13 cellular contexts compared by ENCODE assay signal in genomic region chr1:61054636-61055035, GRCh38. TPM values are rescaled to one million over a fixed set of nuclear protein-coding genes. Genes with fewer than 3 reads are reported as not detected.
DNase-seq lines count a peak whose midpoint lies in the region; ATAC-seq and TF ChIP-seq lines count a peak whose summit lies in the region.
"Had no signal": no experiment of that assay in that cellular context is flagged by ENCODE, and none has a peak within 500 bp of the region (broad histone marks: within the 10 kb centered on the region; RNA-seq: fewer than 3 reads in every experiment).

No MANE protein-coding gene starts in this region.

- peaks cover 29% of the 10 kb centered on the region for H3K4me1 Mint-ChIP-seq in Calu3 (ENCODE audit: low read depth, unreplicated experiment)
- H3K4me1 Mint-ChIP-seq in WTC11, result peaks cover 72% of the 10 kb centered on the region
- peaks cover 19% of the 10 kb centered on the region for H3K4me1 Mint-ChIP-seq in T-helper 2 cell treated with Interferon-gamma antibody and Interleukin-4, amounts not matched to agents 5 μg/mL and 100 μg/mL, for 36 hours (ENCODE audit: low read depth)

- DNase-seq in Calu3 (no peak), WTC11 (ENCODE audit: low spot score) (no peak)
- DNase-seq in T-helper 2 cell treated with Interferon-gamma antibody and Interleukin-4, amounts not matched to agents 5 μg/mL and 100 μg/mL, for 36 hours (ENCODE audit: low spot score), result no peak
- DNase-seq: activated T-cell treated with anti-CD3 and anti-CD28 coated beads, Interleukin-2, amount 50 U/mL, for 4 hours; HCEC 1CT; SIG-M5; stimulated activated CD4-positive, alpha-beta T cell treated with anti-CD3 and anti-CD28 coated beads, Interleukin-1b, Interleukin-23, amount 100 ng/mL, for 48 hours; stimulated activated naive CD4-positive, alpha-beta T cell treated with Interleukin-2 at 50 U/mL for 16 hours had no signal

- H3K36me3 ChIP-seq in skeletal muscle tissue (ENCODE audit: control insufficient read depth in 3 of 3, insufficient read depth in 3 of 3, low read length in 3 of 3), result no peaks in the 10 kb centered on the region

- H3K9me3 Mint-ChIP-seq in Calu3 (ENCODE audit: low read depth, unreplicated experiment), result no peaks in the 10 kb centered on the region
- no peaks in the 10 kb centered on the region for H3K9me3 Mint-ChIP-seq in WTC11
- no peaks in the 10 kb centered on the region for H3K9me3 Mint-ChIP-seq in T-helper 2 cell treated with Interferon-gamma antibody and Interleukin-4, amounts not matched to agents 5 μg/mL and 100 μg/mL, for 36 hours
- H3K9me3 Mint-ChIP-seq: activated T-cell treated with anti-CD3 and anti-CD28 coated beads, Interleukin-2, amount 50 U/mL, for 4 hours had no signal

- TF ChIP-seq CTCF in Calu3 (IDR thresholded peaks at IDR 0.05; ENCODE audit: unreplicated experiment) (no peak), WTC11 (IDR thresholded peaks at IDR 0.05) (no peak)

- H3K4me3 ChIP-seq in iPS-18c (ENCODE audit: insufficient read depth, low read depth, low read length) (0 out of 2 replicates have a peak overlapping the region, but pooled peaks have one; percentile 41), skeletal muscle tissue (ENCODE audit: low read length in 3 of 3) (peak overlapping the region; percentile 76 to 84 (median 77))

- no peaks in the 10 kb centered on the region for H3K27me3 ChIP-seq in skeletal muscle tissue (ENCODE audit: control insufficient read depth in 3 of 3, insufficient read depth in 3 of 3, low read length in 3 of 3)

- POLR2A ChIA-PET in WTC11 (lab: Charles Lee), result interaction anchor here (0.6 to 1.2 kb wide), 2 partner anchors 23 kb away, joined by 3 read pairs; no protein-coding TSS in a partner anchor

- intact Hi-C loops in Calu3 (cut with micrococcal nuclease; ENCODE audit: unreplicated experiment), result loop anchor here (5.0 kb wide), 2 partner anchors 398 to 533 kb away; no protein-coding TSS in a partner anchor

- H3K36me3 Mint-ChIP-seq in Calu3 (ENCODE audit: insufficient read depth, unreplicated experiment) (peaks cover 41% of the 10 kb centered on the region), WTC11 (no peaks in the 10 kb centered on the region)
- H3K36me3 Mint-ChIP-seq in T-helper 2 cell treated with Interferon-gamma antibody and Interleukin-4, amounts not matched to agents 5 μg/mL and 100 μg/mL, for 36 hours (ENCODE audit: low read depth), result no peaks in the 10 kb centered on the region

- CTCF ChIA-PET in Calu3 (lab: Charles Lee) (interaction anchor here (1.1 kb wide), 1 partner anchor 22 kb away, joined by 5 read pairs; no protein-coding TSS in a partner anchor), WTC11 (lab: Charles Lee) (interaction anchor here (2.6 kb wide), 1 partner anchor 12 kb away, joined by 14 read pairs; no protein-coding TSS in a partner anchor)

- peaks cover 27% of the 10 kb centered on the region for H3K27me3 Mint-ChIP-seq in Calu3 (ENCODE audit: unreplicated experiment)
- peaks cover 72% of the 10 kb centered on the region for H3K27me3 Mint-ChIP-seq in WTC11 (ENCODE audit: low read depth)
- peaks cover 81% of the 10 kb centered on the region for H3K27me3 Mint-ChIP-seq in T-helper 2 cell treated with Interferon-gamma antibody and Interleukin-4, amounts not matched to agents 5 μg/mL and 100 μg/mL, for 36 hours (ENCODE audit: low read depth)

- peak overlapping the region; percentile 93 for H3K27ac ChIP-seq in skeletal muscle tissue (ENCODE audit: low read depth, low read length)

- peak overlapping the region in 2 of 3 donors; percentile 67 to 91 for H3K9ac ChIP-seq in skeletal muscle tissue (ENCODE audit: low read depth in 1 of 3, low read length in 3 of 3)

- H3K9me3 ChIP-seq in iPS-18c (ENCODE audit: control insufficient read depth, insufficient read depth, low read length), result no peaks in the 10 kb centered on the region
- H3K9me3 ChIP-seq in skeletal muscle tissue (ENCODE audit: control insufficient read depth in 3 of 3, low read length in 3 of 3), result no peaks in the 10 kb centered on the region

- H3K4me3 Mint-ChIP-seq in Calu3 (ENCODE audit: low read depth, unreplicated experiment) (peak overlapping the region; percentile 65), WTC11 (peak overlapping the region; percentile 80)
- H3K4me3 Mint-ChIP-seq in T-helper 2 cell treated with Interferon-gamma antibody and Interleukin-4, amounts not matched to agents 5 μg/mL and 100 μg/mL, for 36 hours, result no peak overlapping the region

- H3K4me1 ChIP-seq in skeletal muscle tissue (ENCODE audit: control insufficient read depth in 3 of 3, insufficient read depth in 3 of 3, low read length in 3 of 3), result peaks cover 27 to 33% (median 32%) of the 10 kb centered on the region in 3 donors

- H3K27ac Mint-ChIP-seq in Calu3 (ENCODE audit: unreplicated experiment) (no peak overlapping the region), WTC11 (no peak overlapping the region)
- H3K27ac Mint-ChIP-seq in T-helper 2 cell treated with Interferon-gamma antibody and Interleukin-4, amounts not matched to agents 5 μg/mL and 100 μg/mL, for 36 hours, result no peak overlapping the region

- no TSS peak for BruUV-seq in Calu3 (replicated peaks; lab: Mats Ljungman, UMichigan)

- ATAC-seq in WTC11 (no peak), GM18909 (IDR thresholded peaks at IDR 0.05; ENCODE audit: poor library complexity, unreplicated experiment) (no peak), HG03045 (IDR thresholded peaks at IDR 0.05; ENCODE audit: unreplicated experiment) (no peak), HG03565 (IDR thresholded peaks at IDR 0.05; ENCODE audit: unreplicated experiment) (no peak)
- ATAC-seq: activated T-cell treated with anti-CD3 and anti-CD28 coated beads, Interleukin-2, amount 50 U/mL, for 4 hours had no signal

TF ChIP-seq in WTC11, 78 proteins besides CTCF, POLR2A, EP300 and RAD21 (continues in another document):
- TF ChIP-seq E2F1 (CRISPR knock-in tag; IDR thresholded peaks at IDR 0.05) (no peak), TP53 (CRISPR knock-in tag; IDR thresholded peaks at IDR 0.05) (no peak), ZMAT4 (CRISPR knock-in tag; IDR thresholded peaks at IDR 0.05) (no peak), USF2 (CRISPR knock-in tag; IDR thresholded peaks at IDR 0.05) (no peak), TEAD1 (CRISPR knock-in tag; IDR thresholded peaks at IDR 0.05) (no peak), EMX1 (CRISPR knock-in tag; IDR thresholded peaks at IDR 0.05) (no peak), SP1 (CRISPR knock-in tag; conservative IDR thresholded peaks at IDR 0.05) (no peak), E2F5 (CRISPR knock-in tag; IDR thresholded peaks at IDR 0.05) (no peak), HMGXB4 (CRISPR knock-in tag; IDR thresholded peaks at IDR 0.05) (no peak), MAX (CRISPR knock-in tag; IDR thresholded peaks at IDR 0.05) (no peak), ZNF263 (CRISPR knock-in tag; IDR thresholded peaks at IDR 0.05; ENCODE audit: low read depth) (no peak), SMAD4 (CRISPR knock-in tag; IDR thresholded peaks at IDR 0.05) (no peak)

RNA-seq across cellular contexts. Expression of gene NFIA, which starts 27.7 kb away (rescaled TPM):
- total RNA-seq in Calu3 (2022) (28.3 and 38.6 TPM in 2 replicates), WTC11 (2021) (7.3 to 16.7 TPM (median 8.6 TPM) in 3 replicates), skeletal muscle tissue (31.3 TPM)
